Comparison of ENCODE assay signal across 8 cellular contexts in the genomic region with DNA sequence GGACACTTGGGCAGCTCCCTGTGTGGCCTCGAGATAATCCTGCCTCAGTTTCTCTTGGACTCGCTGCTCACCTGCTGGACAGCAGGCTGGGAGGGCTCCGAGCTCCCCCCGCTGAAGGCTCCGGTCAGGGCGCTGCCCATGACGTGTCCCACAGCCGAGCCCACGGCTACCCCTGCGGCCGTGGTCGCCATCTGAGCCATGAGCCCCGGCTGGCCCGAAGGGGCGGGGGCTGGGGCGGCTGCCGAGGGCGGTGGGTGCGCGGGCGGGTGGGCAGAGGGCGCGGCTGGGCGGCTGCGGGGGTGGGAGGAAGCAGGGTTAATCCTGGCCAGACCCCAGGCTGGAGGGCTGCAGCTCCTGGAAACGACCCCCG.
DNase-seq lines count a peak whose midpoint lies in the region; TF ChIP-seq lines count a peak whose summit lies in the region.

No MANE protein-coding gene starts in this region.

- H3K4me1 ChIP-seq in ACC112 (ENCODE audit: control insufficient read depth, insufficient read depth, low read length, unreplicated experiment), result peaks cover 8% of the 10 kb centered on the region
- H3K4me1 ChIP-seq in muscle layer of duodenum (ENCODE audit: control insufficient read depth in 1 of 2, insufficient read depth in 2 of 2, low read length in 2 of 2), result peaks cover 0 to 57% of the 10 kb centered on the region in 2 donors

- H3K4me3 ChIP-seq in ACC112 (ENCODE audit: low read depth, low read length), result peak overlapping the region; percentile 80
- peak overlapping the region; percentile 85 for H3K4me3 ChIP-seq in NB4 (ENCODE audit: low read depth, low read length)
- peak overlapping the region; percentile 77 to 90 for H3K4me3 ChIP-seq in muscle layer of duodenum (ENCODE audit: low read depth in 1 of 2, low read length in 2 of 2)

- TF ChIP-seq POLR2A in NB4 (IDR thresholded peaks at IDR 0.05; ENCODE audit: extremely low read depth, insufficient read length), result no peak

- no peaks in the 10 kb centered on the region for H3K79me2 ChIP-seq in ACC112 (ENCODE audit: control insufficient read depth, insufficient read depth, low read length, unreplicated experiment)

- no peak overlapping the region for H2AFZ ChIP-seq in ACC112 (ENCODE audit: low read length, unreplicated experiment)

- H3K36me3 ChIP-seq in ACC112 (ENCODE audit: insufficient read depth, low read length) (no peaks in the 10 kb centered on the region), muscle layer of duodenum (ENCODE audit: control insufficient read depth in 1 of 2, insufficient read depth in 2 of 2, low read length in 2 of 2) (peaks cover 0 to 4% of the 10 kb centered on the region in 2 donors)

- TF ChIP-seq CTCF in NB4 (IDR thresholded peaks at IDR 0.05; ENCODE audit: low read depth, low read length), result no peak
- no peak for TF ChIP-seq CTCF in GM10266 (IDR thresholded peaks at IDR 0.05; ENCODE audit: control insufficient read depth, insufficient read depth, low read depth, missing control alignments)

- H3K27ac ChIP-seq in ACC112 (ENCODE audit: low read depth, low read length) (no peak overlapping the region), muscle layer of duodenum (ENCODE audit: low read length) (peak overlapping the region; percentile 84)

- no peaks in the 10 kb centered on the region for H3K9me3 ChIP-seq in muscle layer of duodenum (ENCODE audit: control insufficient read depth in 1 of 2, low read length in 2 of 2)

- H3K27me3 ChIP-seq in ACC112 (ENCODE audit: insufficient read depth, low read length) (no peaks in the 10 kb centered on the region), muscle layer of duodenum (ENCODE audit: low read depth, low read length) (no peaks in the 10 kb centered on the region)

- DNase-seq in NB4 (ENCODE audit: low read depth) (no peak), ecto neural progenitor cell (ENCODE audit: low spot score) (peak; percentile 65), GM10266 (ENCODE audit: extremely low spot score) (no peak), NCI-H2081 treated with DMSO at 0.1 percent for 48 hours (lab: John Stamatoyannopoulos, UW) (no peak), NCI-H524 (lab: John Stamatoyannopoulos, UW) (no peak)
- DNase-seq in stimulated activated CD4-positive, alpha-beta T cell treated with anti-CD3 and anti-CD28 coated beads, Interleukin-4, amount 100 ng/mL, for 1 hour, result no peak
